18 cellular contexts compared by ENCODE assay signal in genomic region chr5:2742921-2743679, GRCh38. TPM values are rescaled to one million over a fixed set of nuclear protein-coding genes. Genes with fewer than 3 reads are reported as not detected.
DNase-seq lines count a peak whose midpoint lies in the region; ATAC-seq, FAIRE-seq and TF ChIP-seq lines count a peak whose summit lies in the region.
"Had no signal": no experiment of that assay in that cellular context is flagged by ENCODE, and none has a peak within 500 bp of the region (broad histone marks: within the 10 kb centered on the region; RNA-seq: fewer than 3 reads in every experiment).

No MANE protein-coding gene starts in this region.

- H3K4me2 ChIP-seq in H1 (ENCODE audit: insufficient read depth in 1 of 2, low read depth in 2 of 2, low read length in 2 of 2): peak overlapping the region; percentile 53 to 55
- H3K4me2 ChIP-seq in mesenchymal stem cell (ENCODE audit: low read length, poor library complexity, severe bottlenecking): no peak overlapping the region

- no peak overlapping the region for H3K9ac ChIP-seq in HUES64 (ENCODE audit: low read depth, low read length)
- no peak overlapping the region for H3K9ac ChIP-seq in H1 (replicated peaks in 1 of 4; ENCODE audit: extremely low read depth in 1 of 4, low read depth in 3 of 4, low read length in 3 of 4)
- H3K9ac ChIP-seq in mesenchymal stem cell (ENCODE audit: low read length): peak overlapping the region; percentile 36

- no peak overlapping the region for H3K56ac ChIP-seq in H1 (replicated peaks; ENCODE audit: insufficient read length, low read depth, low read length)

- peak in 1 of 2 experiments; percentile 73 for DNase-seq in H1 (ENCODE audit: low read depth in 1 of 2, low spot score in 2 of 2)
- no peak for DNase-seq in mesenchymal stem cell
- peak in 1 of 2 donors; percentile 77 for DNase-seq in upper lobe of left lung
- no peak for DNase-seq in NAMALWA (ENCODE audit: low spot score)
- DNase-seq: activated CD4-positive, alpha-beta T cell treated with anti-CD3 and anti-CD28 coated beads, Interleukin-2, amount 50 U/mL, for 4 hours; erythroblast; left ventricle myocardium superior; NCI-H1092; sigmoid colon; SJCRH30; stimulated activated CD4-positive, alpha-beta T cell treated with anti-CD3 and anti-CD28 coated beads, Interleukin-4, amount 100 ng/mL, for 24 hours had no signal

- H2BK5ac ChIP-seq in H1 (ENCODE audit: low read depth, low read length): no peak overlapping the region
- H2BK5ac ChIP-seq in mesenchymal stem cell (ENCODE audit: low read depth, low read length, poor library complexity, severe bottlenecking): no peak overlapping the region

- no peak overlapping the region for H2BK20ac ChIP-seq in H1 (ENCODE audit: low read length)

- H4K20me1 ChIP-seq in H1 (replicated peaks in 1 of 2; ENCODE audit: control insufficient read depth in 1 of 2, insufficient read depth in 2 of 2, low read length in 2 of 2): peaks cover 32 to 36% of the 10 kb centered on the region in 2 experiments

- POLR2A ChIA-PET in H1 (lab: Charles Lee; ENCODE audit: partially characterized antibody): interaction anchor here (0.6 to 2.2 kb wide), 8 partner anchors 8 to 861 kb away, joined by 3 to 16 read pairs (median 4); partner anchors contain the start of gene IRX2

- TF ChIP-seq POLR2A in H1 (IDR thresholded peaks at IDR 0.05; ENCODE audit: control extremely low read depth in 1 of 2, low read depth in 2 of 2, low read length in 2 of 2) (no peak; a peak in 1 of 3 replicates), upper lobe of left lung (IDR thresholded peaks at IDR 0.05) (no peak)

- H2BK12ac ChIP-seq in H1 (ENCODE audit: low read depth, low read length) (no peak overlapping the region), mesenchymal stem cell (ENCODE audit: low read length in 2 of 2) (no peak overlapping the region)

- no peak overlapping the region for H3K14ac ChIP-seq in H1 (ENCODE audit: insufficient read length)
- no peak overlapping the region for H3K14ac ChIP-seq in mesenchymal stem cell (ENCODE audit: low read length in 2 of 2)

- H4K91ac ChIP-seq in H1 (replicated peaks; ENCODE audit: insufficient read length, low read length): no peak overlapping the region
- H4K91ac ChIP-seq in mesenchymal stem cell (ENCODE audit: low read length): no peak overlapping the region

- TF ChIP-seq RAD21 in H1 (IDR thresholded peaks at IDR 0.05 in 1 of 2, conservative IDR thresholded peaks at IDR 0.05 in 1 of 2; ENCODE audit: low read depth in 2 of 2, low read length in 2 of 2): no peak

- peaks cover 9% of the 10 kb centered on the region; the same call in 1 of the 2 replicates for H3K23me2 ChIP-seq in H1 (ENCODE audit: low read depth, low read length)

- no peak for FAIRE-seq in H1 (lab: Jason Lieb, UNC)
- FAIRE-seq: urothelium cell line had no signal

- TF ChIP-seq EP300 in H1 (IDR thresholded peaks at IDR 0.05; ENCODE audit: borderline replicate concordance in 1 of 2, low read depth in 2 of 2, low read length in 2 of 2) (no peak), upper lobe of left lung (IDR thresholded peaks at IDR 0.05) (no peak)

- H3K4me1 ChIP-seq in HUES64 (ENCODE audit: insufficient read depth, low read length) (peaks cover 52% of the 10 kb centered on the region), H1 (replicated peaks in 1 of 4; ENCODE audit: control insufficient read depth in 3 of 4, insufficient read depth in 4 of 4, low read length in 3 of 4) (peaks cover 6 to 26% (median 16%) of the 10 kb centered on the region in 4 experiments), mesenchymal stem cell (ENCODE audit: control insufficient read depth, insufficient read depth, low read depth, low read length) (peaks cover 5% of the 10 kb centered on the region), upper lobe of left lung (peaks cover 4 to 28% (median 8%) of the 10 kb centered on the region in 4 donors)
- H3K4me1 ChIP-seq: SJCRH30 had no signal

- H3K9me3 ChIP-seq in HUES64 (ENCODE audit: insufficient read depth, low read depth, low read length) (no peaks in the 10 kb centered on the region), H1 (ENCODE audit: insufficient read depth in 2 of 2, low read depth in 1 of 2, low read length in 1 of 2) (no peaks in the 10 kb centered on the region), mesenchymal stem cell (ENCODE audit: control insufficient read depth, low read length) (no peaks in the 10 kb centered on the region), upper lobe of left lung (no peaks in the 10 kb centered on the region)
- H3K9me3 ChIP-seq: sigmoid colon, SJCRH30 had no signal

- no peak overlapping the region for H4K8ac ChIP-seq in H1 (ENCODE audit: extremely low read depth, insufficient read depth, low read length)
- no peak overlapping the region for H4K8ac ChIP-seq in mesenchymal stem cell (ENCODE audit: low read length)

- H3K36me3 ChIP-seq in HUES64 (ENCODE audit: insufficient read depth, low read length) (peaks cover 53% of the 10 kb centered on the region), H1 (ENCODE audit: control insufficient read depth in 2 of 4, insufficient read depth in 4 of 4, low read length in 3 of 4) (peaks cover 3 to 48% (median 17%) of the 10 kb centered on the region in 4 experiments; a peak in 7 of 8 replicates), mesenchymal stem cell (ENCODE audit: control insufficient read depth in 1 of 2, insufficient read depth in 2 of 2, low read depth in 1 of 2, low read length in 2 of 2) (peaks cover 0 to 19% of the 10 kb centered on the region in 2 experiments), upper lobe of left lung (no peaks in the 10 kb centered on the region)
- H3K36me3 ChIP-seq: sigmoid colon had no signal

- no peak overlapping the region for H4K5ac ChIP-seq in H1 (ENCODE audit: insufficient read length, low read depth, low read length)

- ATAC-seq in upper lobe of left lung (ENCODE audit: low FRiP score in 2 of 2) (no peak), HG03354 (IDR thresholded peaks at IDR 0.05; ENCODE audit: poor library complexity, severe bottlenecking, unreplicated experiment) (no peak), GM21447 (IDR thresholded peaks at IDR 0.05; ENCODE audit: unreplicated experiment) (no peak)
- ATAC-seq: left ventricle myocardium superior; natural killer cell treated with Interleukin-12 subunit alpha and Interleukin-12 subunit beta and Interleukin-15 and Interleukin-18, amount 100 ng/mL, for 72 hours had no signal

- H3K18ac ChIP-seq in H1 (ENCODE audit: extremely low read depth, low read length) (no peak overlapping the region; the same call in 1 of the 2 replicates), mesenchymal stem cell (ENCODE audit: low read depth in 1 of 2, low read length in 2 of 2) (no peak overlapping the region)

- no peak for TF ChIP-seq CTCF in H1 (IDR thresholded peaks at IDR 0.05; ENCODE audit: control extremely low read depth in 1 of 3, insufficient read depth in 1 of 3, low read depth in 1 of 3, low read length in 3 of 3)
- no peak for TF ChIP-seq CTCF in upper lobe of left lung (IDR thresholded peaks at IDR 0.05)

- H3K27me3 ChIP-seq in HUES64 (ENCODE audit: insufficient read depth, low read length): peaks cover 72% of the 10 kb centered on the region
- peaks cover 31 to 61% (median 60%) of the 10 kb centered on the region in 4 experiments for H3K27me3 ChIP-seq in H1 (replicated peaks in 1 of 4; ENCODE audit: control insufficient read depth in 3 of 4, extremely low read depth in 1 of 4, insufficient read depth in 3 of 4, low read length in 3 of 4)
- H3K27me3 ChIP-seq in mesenchymal stem cell (ENCODE audit: control insufficient read depth in 1 of 2, insufficient read depth in 1 of 2, low read length in 2 of 2): peaks cover 0 to 42% of the 10 kb centered on the region in 2 experiments
- peaks cover 0 to 36% (median 18%) of the 10 kb centered on the region in 4 donors for H3K27me3 ChIP-seq in upper lobe of left lung
- H3K27me3 ChIP-seq: SJCRH30 had no signal

- H3K4ac ChIP-seq in H1 (replicated peaks; ENCODE audit: insufficient read length, low read depth, low read length): no peak overlapping the region
- no peak overlapping the region for H3K4ac ChIP-seq in mesenchymal stem cell (ENCODE audit: low read depth in 1 of 2, low read length in 2 of 2)

- WGBS in HUES64: 60% methylated on average over 50 of the region's 55 CpGs
- 9% methylated on average over 36 of the region's 55 CpGs; no CpG with 5 or more reads in 1 of the 2 experiments for WGBS in H1 (ENCODE audit: extremely low coverage in 1 of 2, insufficient coverage in 1 of 2, insufficient read length in 1 of 2, insufficient replicate concordance in 2 of 2, low coverage in 1 of 2, low lambda C conversion rate in 2 of 2, missing lambda C conversion rate in 1 of 2), 2 experiments
- 58% methylated on average over 47 of the region's 55 CpGs for WGBS in mesenchymal stem cell
- 12 to 14% methylated on average over 20 to 55 of the region's 55 CpGs for WGBS in upper lobe of left lung, 2 donors

- H2AFZ ChIP-seq in H1 (ENCODE audit: low read length): no peak overlapping the region
- no peak overlapping the region for H2AFZ ChIP-seq in mesenchymal stem cell (ENCODE audit: low read depth, low read length)

- CTCF ChIA-PET in H1 (lab: Charles Lee; ENCODE audit: partially characterized antibody): interaction anchor here (0.6 to 1.9 kb wide), 3 partner anchors 10 to 359 kb away, joined by 3 to 9 read pairs (median 3); no protein-coding TSS in a partner anchor

- H2BK15ac ChIP-seq in H1 (ENCODE audit: low read length) (no peak overlapping the region), mesenchymal stem cell (ENCODE audit: low read depth, poor library complexity, severe bottlenecking) (no peak overlapping the region)

- no peak overlapping the region for H2AK5ac ChIP-seq in H1 (ENCODE audit: low read depth, low read length)
- H2AK5ac ChIP-seq in mesenchymal stem cell (ENCODE audit: low read length, severe bottlenecking): no peak overlapping the region

- no peaks in the 10 kb centered on the region for H3K79me1 ChIP-seq in H1 (ENCODE audit: low read depth, low read length)
- H3K79me1 ChIP-seq in mesenchymal stem cell (replicated peaks; ENCODE audit: low read length, poor library complexity, severe bottlenecking): no peaks in the 10 kb centered on the region

- H3K79me2 ChIP-seq in H1 (ENCODE audit: control insufficient read depth in 1 of 2, insufficient read depth in 2 of 2, low read length in 2 of 2): peaks cover 4 to 37% of the 10 kb centered on the region in 2 experiments; a peak in 3 of 4 replicates

- no peak overlapping the region for H3K23ac ChIP-seq in H1 (ENCODE audit: insufficient read length)
- no peak overlapping the region for H3K23ac ChIP-seq in mesenchymal stem cell (ENCODE audit: low read length in 2 of 2)

- H3K4me3 ChIP-seq in HUES64 (ENCODE audit: low read length): peak overlapping the region; percentile 34
- peak overlapping the region in 2 of 4 experiments; percentile 0 to 52; a peak in 3 of 8 replicates for H3K4me3 ChIP-seq in H1 (ENCODE audit: extremely low read depth in 1 of 4, insufficient read depth in 2 of 4, low read depth in 3 of 4, low read length in 4 of 4)
- H3K4me3 ChIP-seq in mesenchymal stem cell (ENCODE audit: insufficient read depth in 1 of 2, low read depth in 1 of 2, low read length in 2 of 2): peak overlapping the region in 1 of 2 experiments; percentile 37
- peak overlapping the region in 2 of 4 donors; percentile 19 to 37 for H3K4me3 ChIP-seq in upper lobe of left lung
- H3K4me3 ChIP-seq: BLaER1, sigmoid colon, SJCRH30 had no signal

- no peak overlapping the region for H2BK120ac ChIP-seq in H1 (replicated peaks; ENCODE audit: low read depth, low read length)
- H2BK120ac ChIP-seq in mesenchymal stem cell (ENCODE audit: low read depth, low read length): no peak overlapping the region

- H3K27ac ChIP-seq in HUES64 (ENCODE audit: low read depth, low read length) (no peak overlapping the region; the same call in 1 of the 2 replicates), H1 (ENCODE audit: low read depth, low read length) (no peak overlapping the region), mesenchymal stem cell (ENCODE audit: low read length, poor library complexity, severe bottlenecking) (no peak overlapping the region), upper lobe of left lung (peak overlapping the region; percentile 75 to 91 (median 86))
- H3K27ac ChIP-seq: BLaER1, SJCRH30 had no signal

RNA-seq across cellular contexts. Expression of gene IRX2, which starts 8.4 kb away (rescaled TPM):
- 49.3 TPM for polyA plus RNA-seq in HUES64 (2013, experiment 1 of 2)
- 50.4 TPM for polyA plus RNA-seq in HUES64 (2013, experiment 2 of 2)
- 40.4 and 47.5 TPM in 2 replicates for total RNA-seq in H1 (2021; fragmentation: NEBNext Ultra II Directional; extraction: Animal tissue kit (Norgen Biotek cat#: 25700))
- 23.4 and 39.6 TPM in 2 replicates for polyA plus RNA-seq in H1 (2011; rRNA removed)
- 51.8 TPM for polyA plus RNA-seq in H1 (2011; cell fraction: cytosol; rRNA removed)
- 75.4 TPM for polyA plus RNA-seq in H1 (2011; cell fraction: nucleus; rRNA removed)
- 32.1 to 35.9 TPM (median 35.0 TPM) in 4 replicates for polyA plus RNA-seq in H1 (2012, experiment 1 of 2)
- polyA plus RNA-seq in H1 (2012, experiment 2 of 2): 16.8 TPM
- 9.2 TPM for polyA plus RNA-seq in H1 (2013, experiment 1 of 2)
- polyA plus RNA-seq in H1 (2013, experiment 2 of 2): 8.2 TPM
- 7.6 and 12.7 TPM in 2 replicates for polyA minus RNA-seq in H1 (2011; rRNA and poly(A)+ RNA removed)
- 44.1 TPM for polyA minus RNA-seq in H1 (2011; cell fraction: cytosol; rRNA and poly(A)+ RNA removed)
- polyA minus RNA-seq in H1 (2011; cell fraction: nucleus; rRNA and poly(A)+ RNA removed): 57.0 TPM
- polyA plus RNA-seq in mesenchymal stem cell (2013, experiment 1 of 2): 0.01 TPM
- polyA plus RNA-seq in mesenchymal stem cell (2013, experiment 2 of 2): not detected
- 100 to 1,000 TPM in 3 of 6 donors, 10 to 100 TPM in 3; 53.2 to 131 (median 106) TPM for total RNA-seq in upper lobe of left lung
- total RNA-seq: H4; natural killer cell treated with Interleukin-12 subunit alpha and Interleukin-12 subunit beta and Interleukin-15 and Interleukin-18, amount 100 ng/mL, for 72 hours; sigmoid colon had no signal

Comparison
In these comparisons a context has a peak if more than half of its experiments do, and no peak if none do; other contexts are left out.
1. H3K27ac ChIP-seq: peak in upper lobe of left lung (4 of 4); none in HUES64 (single experiment), H1 (single experiment) and mesenchymal stem cell (single experiment).